12 cellular contexts compared by ENCODE assay signal in genomic region chr5:35618791-35619190, GRCh38. TPM values are rescaled to one million over a fixed set of nuclear protein-coding genes. Genes with fewer than 3 reads are reported as not detected.
A peak's percentile ranks its signal among the peaks of the same experiment; 100 is the strongest.
DNase-seq lines count a peak whose midpoint lies in the region; ATAC-seq, FAIRE-seq and TF ChIP-seq lines count a peak whose summit lies in the region.
"Had no signal": no experiment of that assay in that cellular context is flagged by ENCODE, and none has a peak within 500 bp of the region (broad histone marks: within the 10 kb centered on the region; RNA-seq: fewer than 3 reads in every experiment).

No MANE protein-coding gene starts in this region.

- H3K4me3 ChIP-seq in lower leg skin (ENCODE audit: low read depth, poor library complexity, severe bottlenecking), result no peak overlapping the region

- peak overlapping the region; percentile 94 for H3K4me3 Mint-ChIP-seq in activated T-cell treated with anti-CD3 and anti-CD28 coated beads, Interleukin-2, amount 50 U/mL, for 4 hours
- peak overlapping the region; percentile 94 for H3K4me3 Mint-ChIP-seq in WTC11
- peak overlapping the region; percentile 90 to 96 for H3K4me3 Mint-ChIP-seq in stimulated activated naive CD8-positive, alpha-beta T cell treated with anti-CD3 and anti-CD28 coated beads, Interleukin-15, amount 100 ng/mL, for 72 hours

- H3K27ac Mint-ChIP-seq in WTC11, result no peak overlapping the region
- H3K27ac Mint-ChIP-seq in stimulated activated naive CD8-positive, alpha-beta T cell treated with anti-CD3 and anti-CD28 coated beads, Interleukin-15, amount 100 ng/mL, for 72 hours, result peak overlapping the region in 1 of 2 donors; percentile 98

- POLR2A ChIA-PET in WTC11 (lab: Charles Lee), result no interaction called here

- H3K4me1 Mint-ChIP-seq in activated T-cell treated with anti-CD3 and anti-CD28 coated beads, Interleukin-2, amount 50 U/mL, for 4 hours (ENCODE audit: low read depth), result peaks cover 29% of the 10 kb centered on the region
- peaks cover 4% of the 10 kb centered on the region; the same call in 1 of the 2 replicates for H3K4me1 Mint-ChIP-seq in WTC11
- peaks cover 47% of the 10 kb centered on the region for H3K4me1 Mint-ChIP-seq in stimulated activated naive CD8-positive, alpha-beta T cell treated with anti-CD3 and anti-CD28 coated beads, Interleukin-15, amount 100 ng/mL, for 72 hours

- peaks cover 5% of the 10 kb centered on the region for H3K9me3 Mint-ChIP-seq in activated T-cell treated with anti-CD3 and anti-CD28 coated beads, Interleukin-2, amount 50 U/mL, for 4 hours
- 0 out of 2 replicates have a peak, but pooled peaks cover 4% of the 10 kb centered on the region for H3K9me3 Mint-ChIP-seq in WTC11
- H3K9me3 Mint-ChIP-seq in stimulated activated naive CD8-positive, alpha-beta T cell treated with anti-CD3 and anti-CD28 coated beads, Interleukin-15, amount 100 ng/mL, for 72 hours, result peaks cover 19 to 25% of the 10 kb centered on the region in 2 donors

- WGBS in lower leg skin, 2 donors, result 60% methylated on average over 2 of the region's 2 CpGs

- intact Hi-C loops in lower leg skin (cut with DNase I; ENCODE audit: low total_unique reads), result no loop called here

- DNase-seq in activated T-cell treated with anti-CD3 and anti-CD28 coated beads, Interleukin-2, amount 50 U/mL, for 4 hours, result no peak
- no peak for DNase-seq in activated T-cell treated with anti-CD3 and anti-CD28 coated beads, Interleukin-2, amount 50 U/mL, for 48 hours
- DNase-seq in WTC11 (ENCODE audit: low spot score) (no peak), glomerular visceral epithelial cell (ENCODE audit: extremely low spot score) (peak; percentile 4), GM12891 (ENCODE audit: insufficient read length, low spot score) (no peak), lower leg skin (ENCODE audit: low spot score in 2 of 2) (no peak), D341Med (ENCODE audit: low spot score) (no peak)
- no peak for DNase-seq in stimulated activated naive CD8-positive, alpha-beta T cell treated with anti-CD3 and anti-CD28 coated beads, Interleukin-15, amount 100 ng/mL, for 72 hours
- DNase-seq: BE2C, gastrocnemius medialis, NCI-H1048, WERI-Rb-1 had no signal

- TF ChIP-seq POLR2A in GM12891 (IDR thresholded peaks at IDR 0.05; ENCODE audit: low read depth, low read length), result no peak
- TF ChIP-seq POLR2A in lower leg skin (IDR thresholded peaks at IDR 0.05), result no peak

- H3K36me3 Mint-ChIP-seq in activated T-cell treated with anti-CD3 and anti-CD28 coated beads, Interleukin-2, amount 50 U/mL, for 4 hours (ENCODE audit: insufficient read depth), result peaks cover 3% of the 10 kb centered on the region
- H3K36me3 Mint-ChIP-seq in WTC11, result no peaks in the 10 kb centered on the region

- CTCF ChIA-PET in WTC11 (lab: Charles Lee), result interaction anchor here (1.3 to 2.0 kb wide), 2 partner anchors 26 to 306 kb away, joined by 3 to 7 read pairs; no protein-coding TSS in a partner anchor

- no peak for ATAC-seq in activated T-cell treated with anti-CD3 and anti-CD28 coated beads, Interleukin-2, amount 50 U/mL, for 4 hours
- no peak for ATAC-seq in WTC11
- ATAC-seq in stimulated activated naive CD8-positive, alpha-beta T cell treated with anti-CD3 and anti-CD28 coated beads, Interleukin-15, amount 100 ng/mL, for 72 hours, result no peak

- FAIRE-seq in GM12891 (lab: Jason Lieb, UNC), result no peak

- no peaks in the 10 kb centered on the region for H3K27me3 Mint-ChIP-seq in activated T-cell treated with anti-CD3 and anti-CD28 coated beads, Interleukin-2, amount 50 U/mL, for 4 hours (ENCODE audit: low read depth)
- H3K27me3 Mint-ChIP-seq in WTC11 (ENCODE audit: low read depth), result peaks cover 63% of the 10 kb centered on the region
- no peaks in the 10 kb centered on the region for H3K27me3 Mint-ChIP-seq in stimulated activated naive CD8-positive, alpha-beta T cell treated with anti-CD3 and anti-CD28 coated beads, Interleukin-15, amount 100 ng/mL, for 72 hours

- no peak for TF ChIP-seq CTCF in WTC11 (IDR thresholded peaks at IDR 0.05)
- TF ChIP-seq CTCF in lower leg skin (IDR thresholded peaks at IDR 0.05), result no peak

TF ChIP-seq in WTC11, 78 proteins besides CTCF, POLR2A, EP300 and RAD21 (continues in another document):
- TF ChIP-seq MAX (CRISPR knock-in tag; IDR thresholded peaks at IDR 0.05) (no peak), MLX (CRISPR knock-in tag; IDR thresholded peaks at IDR 0.05) (no peak), ZNF317 (CRISPR knock-in tag; IDR thresholded peaks at IDR 0.05; ENCODE audit: borderline replicate concordance, low read depth) (no peak), ZSCAN18 (CRISPR knock-in tag; IDR thresholded peaks at IDR 0.05) (no peak), E2F4 (CRISPR knock-in tag; IDR thresholded peaks at IDR 0.05; ENCODE audit: borderline replicate concordance, low read depth) (no peak), RELA (CRISPR knock-in tag; IDR thresholded peaks at IDR 0.05; ENCODE audit: borderline replicate concordance) (no peak)

TF ChIP-seq in GM12891, 5 proteins besides CTCF, POLR2A, EP300 and RAD21:
- TF ChIP-seq SPI1 (IDR thresholded peaks at IDR 0.05; ENCODE audit: low read depth, low read length) (no peak), POLR2AphosphoS5 (IDR thresholded peaks at IDR 0.05; ENCODE audit: low read depth, low read length) (no peak), POU2F2 (IDR thresholded peaks at IDR 0.05; ENCODE audit: low read depth, low read length) (no peak), PAX5 (IDR thresholded peaks at IDR 0.05; ENCODE audit: insufficient read depth, low read length, severe bottlenecking) (no peak), TAF1 (IDR thresholded peaks at IDR 0.05; ENCODE audit: low read depth, low read length) (no peak)
TF ChIP-seq in GM12891: peak in this region for 0.

RNA-seq across cellular contexts. Expression of gene SPEF2, which starts 1.1 kb away (rescaled TPM):
- 1 to 10 TPM; 3.4 to 4.3 (median 3.4) TPM for total RNA-seq in activated T-cell treated with anti-CD3 and anti-CD28 coated beads, Interleukin-2, amount 50 U/mL, for 4 hours
- 0.15 to 0.92 TPM (median 0.64 TPM) in 3 replicates for total RNA-seq in WTC11 (2021)
- polyA plus RNA-seq in GM12891 (2012; ENCODE audit: low read depth, missing spikeins), result 0.12 TPM
- 1 to 10 TPM in 3 of 4 donors, under 1 TPM in 1; 0.49 to 2.8 (median 1.8) TPM for total RNA-seq in lower leg skin
